1 cellular context compared by ENCODE assay signal in genomic region chr7:106029448-106029847, GRCh38.
TF ChIP-seq lines count a peak whose summit lies in the region.

No MANE protein-coding gene starts in this region.

TF ChIP-seq in K562, 482 proteins besides CTCF, POLR2A, EP300 and RAD21 (continued from another document and continues in another):
- TF ChIP-seq, protein P1, sequence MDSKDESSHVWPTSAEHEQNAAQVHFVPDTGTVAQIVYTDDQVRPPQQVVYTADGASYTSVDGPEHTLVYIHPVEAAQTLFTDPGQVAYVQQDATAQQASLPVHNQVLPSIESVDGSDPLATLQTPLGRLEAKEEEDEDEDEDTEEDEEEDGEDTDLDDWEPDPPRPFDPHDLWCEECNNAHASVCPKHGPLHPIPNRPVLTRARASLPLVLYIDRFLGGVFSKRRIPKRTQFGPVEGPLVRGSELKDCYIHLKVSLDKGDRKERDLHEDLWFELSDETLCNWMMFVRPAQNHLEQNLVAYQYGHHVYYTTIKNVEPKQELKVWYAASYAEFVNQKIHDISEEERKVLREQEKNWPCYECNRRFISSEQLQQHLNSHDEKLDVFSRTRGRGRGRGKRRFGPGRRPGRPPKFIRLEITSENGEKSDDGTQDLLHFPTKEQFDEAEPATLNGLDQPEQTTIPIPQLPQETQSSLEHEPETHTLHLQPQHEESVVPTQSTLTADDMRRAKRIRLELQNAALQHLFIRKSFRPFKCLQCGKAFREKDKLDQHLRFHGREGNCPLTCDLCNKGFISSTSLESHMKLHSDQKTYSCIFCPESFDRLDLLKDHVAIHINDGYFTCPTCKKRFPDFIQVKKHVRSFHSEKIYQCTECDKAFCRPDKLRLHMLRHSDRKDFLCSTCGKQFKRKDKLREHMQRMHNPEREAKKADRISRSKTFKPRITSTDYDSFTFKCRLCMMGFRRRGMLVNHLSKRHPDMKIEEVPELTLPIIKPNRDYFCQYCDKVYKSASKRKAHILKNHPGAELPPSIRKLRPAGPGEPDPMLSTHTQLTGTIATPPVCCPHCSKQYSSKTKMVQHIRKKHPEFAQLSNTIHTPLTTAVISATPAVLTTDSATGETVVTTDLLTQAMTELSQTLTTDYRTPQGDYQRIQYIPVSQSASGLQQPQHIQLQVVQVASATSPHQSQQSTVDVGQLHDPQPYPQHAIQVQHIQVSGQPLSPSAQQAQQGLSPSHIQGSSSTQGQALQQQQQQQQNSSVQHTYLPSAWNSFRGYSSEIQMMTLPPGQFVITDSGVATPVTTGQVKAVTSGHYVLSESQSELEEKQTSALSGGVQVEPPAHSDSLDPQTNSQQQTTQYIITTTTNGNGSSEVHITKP (IDR thresholded peaks at IDR 0.05; ENCODE audit: partially characterized antibody): peak; percentile 76
- TF ChIP-seq NEUROD1 (IDR thresholded peaks at IDR 0.05; ENCODE audit: borderline replicate concordance, low read depth, low read length, partially characterized antibody) (no peak), CBFB (CRISPR knock-in tag; IDR thresholded peaks at IDR 0.05) (no peak), XRCC4 (IDR thresholded peaks at IDR 0.05; ENCODE audit: extremely low read depth, insufficient read depth, insufficient read length) (no peak), KLF1 (tag; IDR thresholded peaks at IDR 0.05) (no peak), EGR1 (conservative IDR thresholded peaks at IDR 0.05) (no peak), OTX1 (CRISPR knock-in tag; IDR thresholded peaks at IDR 0.05) (no peak), HDAC8 (tag; IDR thresholded peaks at IDR 0.05) (no peak), CEBPB (tag; IDR thresholded peaks at IDR 0.05) (peak; percentile 82), THRB (CRISPR knock-in tag; conservative IDR thresholded peaks at IDR 0.05) (no peak), TCF7L2 (IDR thresholded peaks at IDR 0.05; ENCODE audit: low read depth, low read length) (no peak), NFYB (IDR thresholded peaks at IDR 0.05; ENCODE audit: extremely low read depth, insufficient read length) (no peak), SMARCE1 (IDR thresholded peaks at IDR 0.05) (0 out of 2 replicates have a peak, but pooled peaks have one; percentile 18), SPI1 (IDR thresholded peaks at IDR 0.05; ENCODE audit: borderline replicate concordance, low read depth, low read length) (peak; percentile 82), ZNF76 (CRISPR knock-in tag; IDR thresholded peaks at IDR 0.05; ENCODE audit: borderline replicate concordance) (no peak), E2F1 (CRISPR knock-in tag; IDR thresholded peaks at IDR 0.05) (no peak), TGIF2 (CRISPR knock-in tag; IDR thresholded peaks at IDR 0.05) (no peak), ID3 (CRISPR knock-in tag; IDR thresholded peaks at IDR 0.05) (no peak), ID3 (tag; IDR thresholded peaks at IDR 0.05) (no peak), SOX6 (IDR thresholded peaks at IDR 0.05) (no peak), TBL1XR1 (IDR thresholded peaks at IDR 0.05; ENCODE audit: low read length in 2 of 2) (no peak), ZNF121 (CRISPR knock-in tag; conservative IDR thresholded peaks at IDR 0.05) (no peak), JUND (IDR thresholded peaks at IDR 0.05; ENCODE audit: borderline replicate concordance, low read depth, low read length) (0 out of 2 replicates have a peak, but pooled peaks have one; percentile 21), JUND (tag; IDR thresholded peaks at IDR 0.05; ENCODE audit: borderline replicate concordance, low read depth, low read length) (no peak), FOXJ2 (tag; IDR thresholded peaks at IDR 0.05) (no peak), ZNF830 (CRISPR knock-in tag; IDR thresholded peaks at IDR 0.05) (no peak), HDGF (IDR thresholded peaks at IDR 0.05) (no peak), TEAD4 (IDR thresholded peaks at IDR 0.05; ENCODE audit: low read length) (0 out of 2 replicates have a peak, but pooled peaks have one; percentile 22), TEAD4 (CRISPR knock-in tag; IDR thresholded peaks at IDR 0.05; ENCODE audit: borderline replicate concordance) (no peak), IRF9 (tag; IDR thresholded peaks at IDR 0.05) (0 out of 2 replicates have a peak, but pooled peaks have one; percentile 16), POLR2AphosphoS5 (IDR thresholded peaks at IDR 0.05; ENCODE audit: control insufficient read depth, insufficient read depth, low read depth, low read length) (no peak), KLF6 (CRISPR knock-in tag; IDR thresholded peaks at IDR 0.05; ENCODE audit: borderline replicate concordance) (no peak), CTBP1 (IDR thresholded peaks at IDR 0.05; ENCODE audit: borderline replicate concordance) (no peak), ZNF655 (CRISPR knock-in tag; IDR thresholded peaks at IDR 0.05) (no peak), LARP7 (IDR thresholded peaks at IDR 0.05) (no peak), NFRKB (IDR thresholded peaks at IDR 0.05; ENCODE audit: low read depth) (no peak), CC2D1A (IDR thresholded peaks at IDR 0.05) (no peak), PHF8 (IDR thresholded peaks at IDR 0.05; ENCODE audit: borderline replicate concordance, low read length) (no peak), ZNF431 (CRISPR knock-in tag; IDR thresholded peaks at IDR 0.05) (no peak), GATAD2B (IDR thresholded peaks at IDR 0.05; ENCODE audit: borderline replicate concordance) (no peak), PRPF4 (IDR thresholded peaks at IDR 0.05; ENCODE audit: insufficient read depth, low read depth, low read length, poor library complexity, severe bottlenecking) (no peak), TCF15 (CRISPR knock-in tag; IDR thresholded peaks at IDR 0.05) (no peak), ZNF695 (CRISPR knock-in tag; IDR thresholded peaks at IDR 0.05) (no peak), NFIC (IDR thresholded peaks at IDR 0.05) (0 out of 2 replicates have a peak, but pooled peaks have one; percentile 7), SIRT6 (IDR thresholded peaks at IDR 0.05; ENCODE audit: low read depth, low read length) (no peak), ZNF282 (CRISPR knock-in tag; IDR thresholded peaks at IDR 0.05) (no peak)
- TF ChIP-seq, protein P2, sequence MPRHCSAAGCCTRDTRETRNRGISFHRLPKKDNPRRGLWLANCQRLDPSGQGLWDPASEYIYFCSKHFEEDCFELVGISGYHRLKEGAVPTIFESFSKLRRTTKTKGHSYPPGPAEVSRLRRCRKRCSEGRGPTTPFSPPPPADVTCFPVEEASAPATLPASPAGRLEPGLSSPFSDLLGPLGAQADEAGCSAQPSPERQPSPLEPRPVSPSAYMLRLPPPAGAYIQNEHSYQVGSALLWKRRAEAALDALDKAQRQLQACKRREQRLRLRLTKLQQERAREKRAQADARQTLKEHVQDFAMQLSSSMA (CRISPR knock-in tag; IDR thresholded peaks at IDR 0.05): no peak
- TF ChIP-seq, protein P3, sequence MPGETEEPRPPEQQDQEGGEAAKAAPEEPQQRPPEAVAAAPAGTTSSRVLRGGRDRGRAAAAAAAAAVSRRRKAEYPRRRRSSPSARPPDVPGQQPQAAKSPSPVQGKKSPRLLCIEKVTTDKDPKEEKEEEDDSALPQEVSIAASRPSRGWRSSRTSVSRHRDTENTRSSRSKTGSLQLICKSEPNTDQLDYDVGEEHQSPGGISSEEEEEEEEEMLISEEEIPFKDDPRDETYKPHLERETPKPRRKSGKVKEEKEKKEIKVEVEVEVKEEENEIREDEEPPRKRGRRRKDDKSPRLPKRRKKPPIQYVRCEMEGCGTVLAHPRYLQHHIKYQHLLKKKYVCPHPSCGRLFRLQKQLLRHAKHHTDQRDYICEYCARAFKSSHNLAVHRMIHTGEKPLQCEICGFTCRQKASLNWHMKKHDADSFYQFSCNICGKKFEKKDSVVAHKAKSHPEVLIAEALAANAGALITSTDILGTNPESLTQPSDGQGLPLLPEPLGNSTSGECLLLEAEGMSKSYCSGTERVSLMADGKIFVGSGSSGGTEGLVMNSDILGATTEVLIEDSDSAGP (CRISPR knock-in tag; IDR thresholded peaks at IDR 0.05): no peak
- TF ChIP-seq, protein P4, sequence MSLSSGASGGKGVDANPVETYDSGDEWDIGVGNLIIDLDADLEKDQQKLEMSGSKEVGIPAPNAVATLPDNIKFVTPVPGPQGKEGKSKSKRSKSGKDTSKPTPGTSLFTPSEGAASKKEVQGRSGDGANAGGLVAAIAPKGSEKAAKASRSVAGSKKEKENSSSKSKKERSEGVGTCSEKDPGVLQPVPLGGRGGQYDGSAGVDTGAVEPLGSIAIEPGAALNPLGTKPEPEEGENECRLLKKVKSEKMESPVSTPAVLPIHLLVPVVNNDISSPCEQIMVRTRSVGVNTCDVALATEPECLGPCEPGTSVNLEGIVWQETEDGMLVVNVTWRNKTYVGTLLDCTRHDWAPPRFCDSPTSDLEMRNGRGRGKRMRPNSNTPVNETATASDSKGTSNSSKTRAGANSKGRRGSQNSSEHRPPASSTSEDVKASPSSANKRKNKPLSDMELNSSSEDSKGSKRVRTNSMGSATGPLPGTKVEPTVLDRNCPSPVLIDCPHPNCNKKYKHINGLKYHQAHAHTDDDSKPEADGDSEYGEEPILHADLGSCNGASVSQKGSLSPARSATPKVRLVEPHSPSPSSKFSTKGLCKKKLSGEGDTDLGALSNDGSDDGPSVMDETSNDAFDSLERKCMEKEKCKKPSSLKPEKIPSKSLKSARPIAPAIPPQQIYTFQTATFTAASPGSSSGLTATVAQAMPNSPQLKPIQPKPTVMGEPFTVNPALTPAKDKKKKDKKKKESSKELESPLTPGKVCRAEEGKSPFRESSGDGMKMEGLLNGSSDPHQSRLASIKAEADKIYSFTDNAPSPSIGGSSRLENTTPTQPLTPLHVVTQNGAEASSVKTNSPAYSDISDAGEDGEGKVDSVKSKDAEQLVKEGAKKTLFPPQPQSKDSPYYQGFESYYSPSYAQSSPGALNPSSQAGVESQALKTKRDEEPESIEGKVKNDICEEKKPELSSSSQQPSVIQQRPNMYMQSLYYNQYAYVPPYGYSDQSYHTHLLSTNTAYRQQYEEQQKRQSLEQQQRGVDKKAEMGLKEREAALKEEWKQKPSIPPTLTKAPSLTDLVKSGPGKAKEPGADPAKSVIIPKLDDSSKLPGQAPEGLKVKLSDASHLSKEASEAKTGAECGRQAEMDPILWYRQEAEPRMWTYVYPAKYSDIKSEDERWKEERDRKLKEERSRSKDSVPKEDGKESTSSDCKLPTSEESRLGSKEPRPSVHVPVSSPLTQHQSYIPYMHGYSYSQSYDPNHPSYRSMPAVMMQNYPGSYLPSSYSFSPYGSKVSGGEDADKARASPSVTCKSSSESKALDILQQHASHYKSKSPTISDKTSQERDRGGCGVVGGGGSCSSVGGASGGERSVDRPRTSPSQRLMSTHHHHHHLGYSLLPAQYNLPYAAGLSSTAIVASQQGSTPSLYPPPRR (CRISPR knock-in tag; IDR thresholded peaks at IDR 0.05; ENCODE audit: borderline replicate concordance): no peak
- TF ChIP-seq, protein P5, sequence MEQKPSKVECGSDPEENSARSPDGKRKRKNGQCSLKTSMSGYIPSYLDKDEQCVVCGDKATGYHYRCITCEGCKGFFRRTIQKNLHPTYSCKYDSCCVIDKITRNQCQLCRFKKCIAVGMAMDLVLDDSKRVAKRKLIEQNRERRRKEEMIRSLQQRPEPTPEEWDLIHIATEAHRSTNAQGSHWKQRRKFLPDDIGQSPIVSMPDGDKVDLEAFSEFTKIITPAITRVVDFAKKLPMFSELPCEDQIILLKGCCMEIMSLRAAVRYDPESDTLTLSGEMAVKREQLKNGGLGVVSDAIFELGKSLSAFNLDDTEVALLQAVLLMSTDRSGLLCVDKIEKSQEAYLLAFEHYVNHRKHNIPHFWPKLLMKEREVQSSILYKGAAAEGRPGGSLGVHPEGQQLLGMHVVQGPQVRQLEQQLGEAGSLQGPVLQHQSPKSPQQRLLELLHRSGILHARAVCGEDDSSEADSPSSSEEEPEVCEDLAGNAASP (IDR thresholded peaks at IDR 0.05): no peak
- TF ChIP-seq, protein P6, sequence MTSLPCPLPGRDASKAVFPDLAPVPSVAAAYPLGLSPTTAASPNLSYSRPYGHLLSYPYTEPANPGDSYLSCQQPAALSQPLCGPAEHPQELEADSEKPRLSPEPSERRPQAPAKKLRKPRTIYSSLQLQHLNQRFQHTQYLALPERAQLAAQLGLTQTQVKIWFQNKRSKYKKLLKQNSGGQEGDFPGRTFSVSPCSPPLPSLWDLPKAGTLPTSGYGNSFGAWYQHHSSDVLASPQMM (CRISPR knock-in tag; IDR thresholded peaks at IDR 0.05): no peak
